Comparison of ENCODE assay signal across 1 cellular context in genomic region chr17:81871387-81872120, GRCh38.
TF ChIP-seq lines count a peak whose summit lies in the region.

No MANE protein-coding gene starts in this region.

TF ChIP-seq in PFSK-1, 5 proteins besides CTCF, POLR2A, EP300 and RAD21:
- TF ChIP-seq REST (IDR thresholded peaks at IDR 0.05; ENCODE audit: insufficient read depth in 1 of 2, low read depth in 2 of 2, low read length in 2 of 2) (peak in 1 of 2 experiments; percentile 46; a peak in 1 of 4 replicates), TAF1 (IDR thresholded peaks at IDR 0.05; ENCODE audit: borderline replicate concordance, insufficient read depth, low read length) (no peak), POLR2AphosphoS5 (IDR thresholded peaks at IDR 0.05; ENCODE audit: low read depth, low read length) (peak; percentile 16; the same call in 1 of the 2 replicates), SIN3A (IDR thresholded peaks at IDR 0.05; ENCODE audit: borderline replicate concordance, insufficient read depth, low read length) (no peak), FOXP2 (optimal IDR thresholded peaks at IDR 0.05; ENCODE audit: borderline replicate concordance, extremely low read depth, extremely low read length, insufficient read depth) (no peak)
